In the genomic region with DNA sequence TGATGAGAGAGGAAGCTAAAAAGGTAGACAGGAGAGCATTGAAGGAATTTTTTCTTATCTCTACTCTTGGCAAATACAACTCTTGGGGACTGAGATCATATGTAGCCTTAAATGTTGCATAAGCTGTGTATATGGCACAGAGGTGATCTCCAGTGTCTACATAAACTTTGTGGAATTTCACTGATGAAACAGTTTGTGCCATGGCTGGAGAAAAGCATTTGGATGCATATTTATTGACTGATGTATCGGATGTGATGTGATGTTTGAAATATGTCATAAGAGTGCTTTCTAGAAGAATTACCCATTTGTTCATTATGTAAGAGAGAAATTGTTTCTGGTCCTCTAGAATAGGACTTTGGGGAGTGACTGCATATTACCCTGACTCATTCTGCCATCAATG, we compare ENCODE assay signal across 1 cellular context.
TF ChIP-seq lines count a peak whose summit lies in the region.

No MANE protein-coding gene starts in this region.

TF ChIP-seq in HepG2, 621 proteins besides CTCF, POLR2A, EP300 and RAD21 (continued from another document):
- TF ChIP-seq, protein P1, sequence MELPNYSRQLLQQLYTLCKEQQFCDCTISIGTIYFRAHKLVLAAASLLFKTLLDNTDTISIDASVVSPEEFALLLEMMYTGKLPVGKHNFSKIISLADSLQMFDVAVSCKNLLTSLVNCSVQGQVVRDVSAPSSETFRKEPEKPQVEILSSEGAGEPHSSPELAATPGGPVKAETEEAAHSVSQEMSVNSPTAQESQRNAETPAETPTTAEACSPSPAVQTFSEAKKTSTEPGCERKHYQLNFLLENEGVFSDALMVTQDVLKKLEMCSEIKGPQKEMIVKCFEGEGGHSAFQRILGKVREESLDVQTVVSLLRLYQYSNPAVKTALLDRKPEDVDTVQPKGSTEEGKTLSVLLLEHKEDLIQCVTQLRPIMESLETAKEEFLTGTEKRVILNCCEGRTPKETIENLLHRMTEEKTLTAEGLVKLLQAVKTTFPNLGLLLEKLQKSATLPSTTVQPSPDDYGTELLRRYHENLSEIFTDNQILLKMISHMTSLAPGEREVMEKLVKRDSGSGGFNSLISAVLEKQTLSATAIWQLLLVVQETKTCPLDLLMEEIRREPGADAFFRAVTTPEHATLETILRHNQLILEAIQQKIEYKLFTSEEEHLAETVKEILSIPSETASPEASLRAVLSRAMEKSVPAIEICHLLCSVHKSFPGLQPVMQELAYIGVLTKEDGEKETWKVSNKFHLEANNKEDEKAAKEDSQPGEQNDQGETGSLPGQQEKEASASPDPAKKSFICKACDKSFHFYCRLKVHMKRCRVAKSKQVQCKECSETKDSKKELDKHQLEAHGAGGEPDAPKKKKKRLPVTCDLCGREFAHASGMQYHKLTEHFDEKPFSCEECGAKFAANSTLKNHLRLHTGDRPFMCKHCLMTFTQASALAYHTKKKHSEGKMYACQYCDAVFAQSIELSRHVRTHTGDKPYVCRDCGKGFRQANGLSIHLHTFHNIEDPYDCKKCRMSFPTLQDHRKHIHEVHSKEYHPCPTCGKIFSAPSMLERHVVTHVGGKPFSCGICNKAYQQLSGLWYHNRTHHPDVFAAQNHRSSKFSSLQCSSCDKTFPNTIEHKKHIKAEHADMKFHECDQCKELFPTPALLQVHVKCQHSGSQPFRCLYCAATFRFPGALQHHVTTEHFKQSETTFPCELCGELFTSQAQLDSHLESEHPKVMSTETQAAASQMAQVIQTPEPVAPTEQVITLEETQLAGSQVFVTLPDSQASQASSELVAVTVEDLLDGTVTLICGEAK (IDR thresholded peaks at IDR 0.05): no peak
- TF ChIP-seq, protein P1 (CRISPR knock-in tag; IDR thresholded peaks at IDR 0.05): no peak
- TF ChIP-seq MTA3 (CRISPR knock-in tag; IDR thresholded peaks at IDR 0.05) (no peak), SMARCE1 (IDR thresholded peaks at IDR 0.05; ENCODE audit: borderline replicate concordance) (no peak), SP140L (CRISPR knock-in tag; IDR thresholded peaks at IDR 0.05; ENCODE audit: borderline replicate concordance) (no peak)
